Comparison of ENCODE assay signal across 1 cellular context in genomic region chr13:99323488-99323887, GRCh38.
TF ChIP-seq lines count a peak whose summit lies in the region.

No MANE protein-coding gene starts in this region.

TF ChIP-seq in HepG2, 621 proteins besides CTCF, POLR2A, EP300 and RAD21 (continued from another document):
- TF ChIP-seq, protein P1, sequence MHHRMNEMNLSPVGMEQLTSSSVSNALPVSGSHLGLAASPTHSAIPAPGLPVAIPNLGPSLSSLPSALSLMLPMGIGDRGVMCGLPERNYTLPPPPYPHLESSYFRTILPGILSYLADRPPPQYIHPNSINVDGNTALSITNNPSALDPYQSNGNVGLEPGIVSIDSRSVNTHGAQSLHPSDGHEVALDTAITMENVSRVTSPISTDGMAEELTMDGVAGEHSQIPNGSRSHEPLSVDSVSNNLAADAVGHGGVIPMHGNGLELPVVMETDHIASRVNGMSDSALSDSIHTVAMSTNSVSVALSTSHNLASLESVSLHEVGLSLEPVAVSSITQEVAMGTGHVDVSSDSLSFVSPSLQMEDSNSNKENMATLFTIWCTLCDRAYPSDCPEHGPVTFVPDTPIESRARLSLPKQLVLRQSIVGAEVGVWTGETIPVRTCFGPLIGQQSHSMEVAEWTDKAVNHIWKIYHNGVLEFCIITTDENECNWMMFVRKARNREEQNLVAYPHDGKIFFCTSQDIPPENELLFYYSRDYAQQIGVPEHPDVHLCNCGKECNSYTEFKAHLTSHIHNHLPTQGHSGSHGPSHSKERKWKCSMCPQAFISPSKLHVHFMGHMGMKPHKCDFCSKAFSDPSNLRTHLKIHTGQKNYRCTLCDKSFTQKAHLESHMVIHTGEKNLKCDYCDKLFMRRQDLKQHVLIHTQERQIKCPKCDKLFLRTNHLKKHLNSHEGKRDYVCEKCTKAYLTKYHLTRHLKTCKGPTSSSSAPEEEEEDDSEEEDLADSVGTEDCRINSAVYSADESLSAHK (CRISPR knock-in tag; IDR thresholded peaks at IDR 0.05; ENCODE audit: borderline replicate concordance) = no peak
